In the genomic region with DNA sequence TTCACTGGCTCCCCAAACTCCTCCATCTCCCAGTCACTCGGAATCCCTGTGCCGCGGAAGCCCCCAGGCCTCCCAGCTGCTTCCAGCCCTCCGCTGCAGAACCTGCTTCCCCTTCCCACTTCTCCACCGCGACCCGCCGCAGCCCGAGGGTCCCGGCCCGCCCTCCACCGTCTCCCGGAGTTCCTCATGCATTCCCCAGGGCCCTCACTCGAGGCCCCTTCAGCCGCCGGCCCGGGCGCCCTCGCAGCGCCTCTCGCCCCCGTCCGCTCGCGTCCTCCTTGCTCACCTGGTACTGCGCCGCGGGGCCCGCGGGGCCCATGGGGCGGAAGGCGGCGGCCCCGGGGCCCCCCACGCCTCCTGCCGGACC, we compare ENCODE assay signal across 8 cellular contexts.
DNase-seq lines count a peak whose midpoint lies in the region; ATAC-seq and FAIRE-seq lines count a peak whose summit lies in the region.

No MANE protein-coding gene starts in this region.

- DNase-seq in CD1c-positive myeloid dendritic cell (ENCODE audit: extremely low spot score) = peak; percentile 48
- DNase-seq in activated naive CD8-positive, alpha-beta T cell treated with anti-CD3 and anti-CD28 coated beads, Interleukin-2, amount 50 U/mL, for 24 hours = no peak
- DNase-seq in islet precursor cell = peak; percentile 80
- DNase-seq in DMS153 treated with DMSO at 0.1 percent for 48 hours (lab: John Stamatoyannopoulos, UW; ENCODE audit: unreplicated experiment) = no peak
- no peak for DNase-seq in urothelium cell line (ENCODE audit: low spot score)

- H3K27ac Mint-ChIP-seq in activated naive CD8-positive, alpha-beta T cell treated with anti-CD3 and anti-CD28 coated beads, Interleukin-2, amount 50 U/mL, for 24 hours = peak overlapping the region; percentile 90
- H3K27ac Mint-ChIP-seq in stimulated activated naive CD8-positive, alpha-beta T cell treated with anti-CD3 and anti-CD28 coated beads, Interleukin-15, Interleukin-2, amounts not matched to agents 100 ng/mL and 50 ng/mL, for 24 hours = peak overlapping the region; percentile 92

- H3K9me3 Mint-ChIP-seq in activated naive CD8-positive, alpha-beta T cell treated with anti-CD3 and anti-CD28 coated beads, Interleukin-2, amount 50 U/mL, for 24 hours = no peaks in the 10 kb centered on the region
- H3K9me3 Mint-ChIP-seq in stimulated activated naive CD8-positive, alpha-beta T cell treated with anti-CD3 and anti-CD28 coated beads, Interleukin-15, Interleukin-2, amounts not matched to agents 100 ng/mL and 50 ng/mL, for 24 hours = no peaks in the 10 kb centered on the region

- H3K4me3 Mint-ChIP-seq in activated naive CD8-positive, alpha-beta T cell treated with anti-CD3 and anti-CD28 coated beads, Interleukin-2, amount 50 U/mL, for 24 hours = peak overlapping the region; percentile 95
- peak overlapping the region; percentile 95 for H3K4me3 Mint-ChIP-seq in stimulated activated naive CD8-positive, alpha-beta T cell treated with anti-CD3 and anti-CD28 coated beads, Interleukin-15, Interleukin-2, amounts not matched to agents 100 ng/mL and 50 ng/mL, for 24 hours

- ATAC-seq in GM19351 (IDR thresholded peaks at IDR 0.05; ENCODE audit: unreplicated experiment) = peak; percentile 30
- ATAC-seq in HG03571 (IDR thresholded peaks at IDR 0.05; ENCODE audit: unreplicated experiment) = peak; percentile 20
- peak; percentile 21 for ATAC-seq in activated naive CD8-positive, alpha-beta T cell treated with anti-CD3 and anti-CD28 coated beads, Interleukin-2, amount 50 U/mL, for 24 hours

- H3K27me3 Mint-ChIP-seq in activated naive CD8-positive, alpha-beta T cell treated with anti-CD3 and anti-CD28 coated beads, Interleukin-2, amount 50 U/mL, for 24 hours = no peaks in the 10 kb centered on the region
- H3K27me3 Mint-ChIP-seq in stimulated activated naive CD8-positive, alpha-beta T cell treated with anti-CD3 and anti-CD28 coated beads, Interleukin-15, Interleukin-2, amounts not matched to agents 100 ng/mL and 50 ng/mL, for 24 hours = no peaks in the 10 kb centered on the region

- FAIRE-seq in urothelium cell line (lab: Jason Lieb, UNC) = no peak

- peaks cover 36% of the 10 kb centered on the region for H3K4me1 Mint-ChIP-seq in activated naive CD8-positive, alpha-beta T cell treated with anti-CD3 and anti-CD28 coated beads, Interleukin-2, amount 50 U/mL, for 24 hours
- peaks cover 36% of the 10 kb centered on the region for H3K4me1 Mint-ChIP-seq in stimulated activated naive CD8-positive, alpha-beta T cell treated with anti-CD3 and anti-CD28 coated beads, Interleukin-15, Interleukin-2, amounts not matched to agents 100 ng/mL and 50 ng/mL, for 24 hours (ENCODE audit: low read depth)

- no peaks in the 10 kb centered on the region for H3K36me3 Mint-ChIP-seq in activated naive CD8-positive, alpha-beta T cell treated with anti-CD3 and anti-CD28 coated beads, Interleukin-2, amount 50 U/mL, for 24 hours (ENCODE audit: low read depth)
- H3K36me3 Mint-ChIP-seq in stimulated activated naive CD8-positive, alpha-beta T cell treated with anti-CD3 and anti-CD28 coated beads, Interleukin-15, Interleukin-2, amounts not matched to agents 100 ng/mL and 50 ng/mL, for 24 hours (ENCODE audit: low read depth) = peaks cover 10% of the 10 kb centered on the region

Comparison
In these comparisons a context has a peak if more than half of its experiments do, and no peak if none do; other contexts are left out.
1. DNase-seq: peak in CD1c-positive myeloid dendritic cell (single experiment) and islet precursor cell (single experiment); none in activated naive CD8-positive, alpha-beta T cell treated with anti-CD3 and anti-CD28 coated beads, Interleukin-2, amount 50 U/mL, for 24 hours (single experiment), DMS153 treated with DMSO at 0.1 percent for 48 hours (single experiment) and urothelium cell line (single experiment).
2. Peak in every context shown above with its lines, with median percentiles within 50 percentile points of each other: ATAC-seq.